In genomic region chr5:132853323-132853722, GRCh38 we compare ENCODE assay signal across 25 cellular contexts. TPM values are rescaled to one million over a fixed set of nuclear protein-coding genes. Genes with fewer than 3 reads are reported as not detected.
DNase-seq lines count a peak whose midpoint lies in the region; ATAC-seq and TF ChIP-seq lines count a peak whose summit lies in the region.
"Had no signal": no experiment of that assay in that cellular context is flagged by ENCODE, and none has a peak within 500 bp of the region (broad histone marks: within the 10 kb centered on the region; RNA-seq: fewer than 3 reads in every experiment).

No MANE protein-coding gene starts in this region.

- no peaks in the 10 kb centered on the region for H3K36me3 ChIP-seq in liver (ENCODE audit: control insufficient read depth in 4 of 4, insufficient read depth in 3 of 4, low read depth in 1 of 4, low read length in 3 of 4)
- H3K36me3 ChIP-seq: MG63, Peyer's patch had no signal

- H3K27ac ChIP-seq in VCaP = peak overlapping the region; percentile 75
- H3K27ac ChIP-seq in liver (ENCODE audit: low read depth in 1 of 2, low read length in 2 of 2) = peak overlapping the region; percentile 68 to 84
- H3K27ac ChIP-seq: GM23248, Peyer's patch had no signal

- peak overlapping the region in 1 of 2 donors; percentile 81 for H3K9ac ChIP-seq in liver (ENCODE audit: low read depth in 1 of 2, low read length in 2 of 2)
- H3K9ac ChIP-seq: GM23248, SK-N-SH had no signal

- WGBS in liver = 39% methylated on average over 3 of the region's 3 CpGs

- TF ChIP-seq RAD21 in liver (IDR thresholded peaks at IDR 0.05) = peak; percentile 27 to 42

- peak; percentile 30 for DNase-seq in NCI-H2029 (lab: John Stamatoyannopoulos, UW)
- no peak for DNase-seq in NCI-H2029 treated with DMSO at 0.1 percent for 48 hours (lab: John Stamatoyannopoulos, UW)
- no peak for DNase-seq in RPMI8226
- no peak for DNase-seq in cerebellum (ENCODE audit: low spot score)
- DNase-seq: 8988T, Calu3, GM23248, H9, MG63, NCI-H1105 treated with DMSO at 0.1 percent for 48 hours, NCI-H146, NCI-H1930, NCI-H2227 treated with DMSO at 0.1 percent for 48 hours, NCI-H526 treated with DMSO at 0.1 percent for 48 hours, Peyer's patch, SIG-M5, SK-N-SH had no signal

- H3K4me3 ChIP-seq in liver (ENCODE audit: low read depth in 1 of 3, low read length in 3 of 3) = no peak overlapping the region
- H3K4me3 ChIP-seq: GM23248, K562, MG63, Peyer's patch had no signal

- ATAC-seq in GM19455 (IDR thresholded peaks at IDR 0.05; ENCODE audit: unreplicated experiment) = no peak
- ATAC-seq: K562 had no signal

- H3K27me3 ChIP-seq in liver (ENCODE audit: control insufficient read depth in 4 of 4, insufficient read depth in 4 of 4, low read length in 3 of 4) = no peaks in the 10 kb centered on the region
- H3K27me3 ChIP-seq: MG63, Peyer's patch had no signal

- TF ChIP-seq CTCF in VCaP (conservative IDR thresholded peaks at IDR 0.05) = no peak
- TF ChIP-seq CTCF in liver (IDR thresholded peaks at IDR 0.05; ENCODE audit: low read depth, low read length, missing input control) = no peak

- peaks cover 0 to 26% (median 9%) of the 10 kb centered on the region in 4 donors for H3K4me1 ChIP-seq in liver (ENCODE audit: control insufficient read depth in 4 of 4, insufficient read depth in 4 of 4, low read length in 3 of 4)
- H3K4me1 ChIP-seq: Peyer's patch had no signal

- no peaks in the 10 kb centered on the region for H3K9me3 ChIP-seq in liver (ENCODE audit: control insufficient read depth in 4 of 4, low read length in 3 of 4)
- H3K9me3 ChIP-seq: MG63, Peyer's patch, SK-N-SH had no signal

TF ChIP-seq in liver, 16 proteins besides CTCF, POLR2A, EP300 and RAD21:
- TF ChIP-seq ATF3 (IDR thresholded peaks at IDR 0.05) = peak; percentile 10
- peak in 1 of 2 donors; percentile 39 for TF ChIP-seq GABPA (IDR thresholded peaks at IDR 0.05 in 1 of 2, conservative IDR thresholded peaks at IDR 0.05 in 1 of 2)
- TF ChIP-seq RXRA (IDR thresholded peaks at IDR 0.05) = peak; percentile 84 to 90
- peak; percentile 66 for TF ChIP-seq MAX (IDR thresholded peaks at IDR 0.05)
- TF ChIP-seq HNF4A (conservative IDR thresholded peaks at IDR 0.05) = peak; percentile 48 to 65
- TF ChIP-seq HNF4G (IDR thresholded peaks at IDR 0.05) = no peak
- TF ChIP-seq FOXA1 (IDR thresholded peaks at IDR 0.05) = peak; percentile 63
- peak; percentile 86 for TF ChIP-seq REST (IDR thresholded peaks at IDR 0.05)
- peak; percentile 99 for TF ChIP-seq TAF1 (conservative IDR thresholded peaks at IDR 0.05)
- TF ChIP-seq YY1 (IDR thresholded peaks at IDR 0.05) = peak; percentile 89
- TF ChIP-seq EGR1 (IDR thresholded peaks at IDR 0.05; ENCODE audit: low read depth in 2 of 2) = no peak
- no peak for TF ChIP-seq NR2F2 (IDR thresholded peaks at IDR 0.05)
- peak; percentile 61 for TF ChIP-seq FOXA2 (IDR thresholded peaks at IDR 0.05)
- TF ChIP-seq JUND (IDR thresholded peaks at IDR 0.05) = peak; percentile 95 to 96
- peak; percentile 47 for TF ChIP-seq ZBTB33 (IDR thresholded peaks at IDR 0.05)
- TF ChIP-seq SP1 (IDR thresholded peaks at IDR 0.05) = peak; percentile 81

RNA-seq across cellular contexts. Expression of gene GDF9, which starts 12.9 kb away (rescaled TPM):
- total RNA-seq in liver (under 1 TPM in 1 of 2 donors, not detected in 1; 0.08 TPM), cerebellum (0.54 TPM)
- under 1 TPM; 0.08 to 0.10 TPM for polyA plus RNA-seq in liver
- polyA plus RNA-seq: GM23248 had no signal

RNA-seq across cellular contexts. Expression of gene UQCRQ, which starts 13.1 kb away (rescaled TPM):
- total RNA-seq in liver = 100 to 1,000 TPM in 1 of 2 donors, 10 to 100 TPM in 1; 62.5 to 103 TPM
- polyA plus RNA-seq in liver = 1,000 to 10,000 TPM in 1 of 2 donors, 100 to 1,000 TPM in 1; 548 to 2,326 TPM
- total RNA-seq in cerebellum = 61.5 TPM

RNA-seq across cellular contexts. Expression of gene LEAP2, which starts 20.1 kb away (rescaled TPM):
- 10 to 100 TPM; 12.0 to 56.7 TPM for total RNA-seq in liver
- polyA plus RNA-seq in liver = 100 to 1,000 TPM in 1 of 2 donors, 10 to 100 TPM in 1; 68.1 to 736 TPM
- total RNA-seq in cerebellum = 2.1 TPM
- total RNA-seq: GM23248 had no signal

RNA-seq across cellular contexts. Expression of gene SHROOM1, which starts 22.9 kb away (rescaled TPM):
- total RNA-seq in liver (10 to 100 TPM in 1 of 2 donors, 1 to 10 TPM in 1; 6.1 to 23.0 TPM), cerebellum (2.4 TPM)
- 10 to 100 TPM; 13.7 to 28.5 TPM for polyA plus RNA-seq in liver

RNA-seq across cellular contexts. Expression of gene SOWAHA, which starts 40.2 kb away (rescaled TPM):
- total RNA-seq in liver (1 to 10 TPM; 1.6 to 1.9 TPM), cerebellum (4.9 TPM)
- 1 to 10 TPM; 1.3 to 2.2 TPM for polyA plus RNA-seq in liver
- total RNA-seq: GM23248, HT1080, K562, NCI-H460, OCI-LY7 had no signal
- polyA plus RNA-seq: BJ, GM23248, K562 had no signal
